ENCODE assay signal across 17 cellular contexts in genomic region chr16:85145734-85146531, GRCh38. TPM values are rescaled to one million over a fixed set of nuclear protein-coding genes. Genes with fewer than 3 reads are reported as not detected.
DNase-seq lines count a peak whose midpoint lies in the region; ATAC-seq, FAIRE-seq and TF ChIP-seq lines count a peak whose summit lies in the region.
"Had no signal": no experiment of that assay in that cellular context is flagged by ENCODE, and none has a peak within 500 bp of the region (broad histone marks: within the 10 kb centered on the region; RNA-seq: fewer than 3 reads in every experiment).

No MANE protein-coding gene starts in this region.

- H2AFZ ChIP-seq in HepG2 (ENCODE audit: low read length), result no peak overlapping the region
- no peak overlapping the region for H2AFZ ChIP-seq in osteoblast (ENCODE audit: low read length)
- H2AFZ ChIP-seq: PC-9 had no signal

- ATAC-seq in HepG2, result no peak
- ATAC-seq in right lobe of liver, result no peak

- peak overlapping the region; percentile 52 for H3K27ac Mint-ChIP-seq in glutamatergic neuron (ENCODE audit: unreplicated experiment)
- H3K27ac Mint-ChIP-seq: HFFc6 had no signal

- no TSS peak for BruUV-seq in HepG2 (replicated peaks; lab: Mats Ljungman, UMichigan)

- H3K4me3 ChIP-seq in HepG2 (replicated peaks in 1 of 3; ENCODE audit: insufficient read depth in 1 of 3, low read depth in 2 of 3, low read length in 3 of 3) (no peak overlapping the region), right lobe of liver (no peak overlapping the region), osteoblast (ENCODE audit: insufficient read depth, low read length) (no peak overlapping the region), ascending aorta (no peak overlapping the region)
- H3K4me3 ChIP-seq: PC-9 had no signal

- TF ChIP-seq EP300 in HepG2 (IDR thresholded peaks at IDR 0.05; ENCODE audit: low read depth in 2 of 2, low read length in 2 of 2), result no peak
- no peak for TF ChIP-seq EP300 in HepG2 (CRISPR knock-in tag; IDR thresholded peaks at IDR 0.05; ENCODE audit: borderline replicate concordance)

- no peak overlapping the region for H3K4me3 Mint-ChIP-seq in glutamatergic neuron (ENCODE audit: unreplicated experiment)
- H3K4me3 Mint-ChIP-seq: HFFc6 had no signal

- H3K79me2 ChIP-seq in HepG2 (ENCODE audit: insufficient read depth, low read length), result no peaks in the 10 kb centered on the region
- no peaks in the 10 kb centered on the region for H3K79me2 ChIP-seq in osteoblast (ENCODE audit: insufficient read depth, low read length)

- peaks cover 3 to 66% of the 10 kb centered on the region in 2 experiments for H3K27me3 ChIP-seq in HepG2 (ENCODE audit: control insufficient read depth in 1 of 2, insufficient read depth in 2 of 2, low read length in 2 of 2)
- H3K27me3 ChIP-seq in right lobe of liver, result no peaks in the 10 kb centered on the region
- H3K27me3 ChIP-seq in osteoblast (ENCODE audit: insufficient read depth, low read length), result no peaks in the 10 kb centered on the region
- no peaks in the 10 kb centered on the region for H3K27me3 ChIP-seq in ascending aorta

- H3K9me3 ChIP-seq in HepG2 (ENCODE audit: low read length) (no peaks in the 10 kb centered on the region), right lobe of liver (no peaks in the 10 kb centered on the region), osteoblast (ENCODE audit: low read depth, low read length) (no peaks in the 10 kb centered on the region), ascending aorta (no peaks in the 10 kb centered on the region)

- peaks cover 90% of the 10 kb centered on the region for H3K4me1 ChIP-seq in HepG2 (ENCODE audit: insufficient read depth, low read length)
- peaks cover 0 to 23% (median 9%) of the 10 kb centered on the region in 4 donors for H3K4me1 ChIP-seq in right lobe of liver
- peaks cover 10% of the 10 kb centered on the region for H3K4me1 ChIP-seq in osteoblast (ENCODE audit: insufficient read depth, low read length)
- H3K4me1 ChIP-seq in ascending aorta, result peaks cover 10 to 31% of the 10 kb centered on the region in 2 donors

- TF ChIP-seq POLR2A in HepG2 (IDR thresholded peaks at IDR 0.05; ENCODE audit: insufficient read depth in 1 of 2, low read depth in 2 of 2, low read length in 2 of 2) (no peak), right lobe of liver (IDR thresholded peaks at IDR 0.05) (no peak)

- H3K9ac ChIP-seq in HepG2 (ENCODE audit: insufficient read depth, low read depth, low read length), result no peak overlapping the region

- H3K9me3 Mint-ChIP-seq in glutamatergic neuron (ENCODE audit: unreplicated experiment), result peaks cover 5% of the 10 kb centered on the region
- H3K9me3 Mint-ChIP-seq: HFFc6 had no signal

- DNase-seq in HepG2 (ENCODE audit: low spot score), result no peak
- DNase-seq in right lobe of liver, result no peak
- no peak for DNase-seq in glutamatergic neuron
- peak; percentile 65 for DNase-seq in osteoblast (ENCODE audit: insufficient read length, low spot score, missing footprints)
- DNase-seq in HEK293T (ENCODE audit: extremely low spot score), result no peak
- no peak for DNase-seq in ascending aorta (ENCODE audit: low spot score in 2 of 2)
- DNase-seq in superior temporal gyrus (ENCODE audit: extremely low spot score), result no peak
- DNase-seq: Calu3, DMS53, HFFc6, MM.1S, NCI-H1092 treated with DMSO at 0.1 percent for 48 hours, NCI-H2081 treated with DMSO at 0.1 percent for 48 hours, NCI-H510A treated with DMSO at 0.1 percent for 48 hours, NCI-H82, PC-9 had no signal

- H3K36me3 ChIP-seq in HepG2 (replicated peaks in 1 of 2; ENCODE audit: control insufficient read depth in 1 of 2, insufficient read depth in 2 of 2, low read length in 2 of 2), result no peaks in the 10 kb centered on the region
- no peaks in the 10 kb centered on the region for H3K36me3 ChIP-seq in right lobe of liver
- H3K36me3 ChIP-seq in osteoblast (ENCODE audit: insufficient read depth, low read length), result no peaks in the 10 kb centered on the region
- no peaks in the 10 kb centered on the region for H3K36me3 ChIP-seq in ascending aorta

- no peak for FAIRE-seq in HepG2 (lab: Jason Lieb, UNC)

- no peak for TF ChIP-seq CTCF in HepG2 (CRISPR knock-in tag; IDR thresholded peaks at IDR 0.05)
- no peak for TF ChIP-seq CTCF in right lobe of liver (IDR thresholded peaks at IDR 0.05)
- no peak for TF ChIP-seq CTCF in glutamatergic neuron (IDR thresholded peaks at IDR 0.05; ENCODE audit: partially characterized antibody, unreplicated experiment)
- TF ChIP-seq CTCF in osteoblast (IDR thresholded peaks at IDR 0.05; ENCODE audit: extremely low read depth, low read depth, low read length), result no peak
- no peak for TF ChIP-seq CTCF in ascending aorta (IDR thresholded peaks at IDR 0.05)

- intact Hi-C loops in HepG2 (cut with micrococcal nuclease; ENCODE audit: unreplicated experiment), result loop anchor here (1.0 kb wide), 1 partner anchor 49 kb away; no protein-coding TSS in a partner anchor
- intact Hi-C loops in right lobe of liver (cut with DNase I), result no loop called here
- intact Hi-C loops in ascending aorta (cut with DNase I), result no loop called here

- no peaks in the 10 kb centered on the region for H3K36me3 Mint-ChIP-seq in glutamatergic neuron (ENCODE audit: unreplicated experiment)

- peaks cover 30% of the 10 kb centered on the region for H3K4me1 Mint-ChIP-seq in glutamatergic neuron (ENCODE audit: low read depth, unreplicated experiment)

- no peak overlapping the region for H3K4me2 ChIP-seq in HepG2 (ENCODE audit: low read depth, low read length)
- no peak overlapping the region for H3K4me2 ChIP-seq in osteoblast (ENCODE audit: insufficient read depth, low read length)
- H3K4me2 ChIP-seq: PC-9 had no signal

- POLR2A ChIA-PET in HepG2 (lab: Yijun Ruan, JAX), result interaction anchor here (1.2 to 11.3 kb wide), 3 partner anchors 10 to 31 kb away, joined by 4 to 293 read pairs (median 5); no protein-coding TSS in a partner anchor
- POLR2A ChIA-PET in HEK293T (lab: Yijun Ruan, JAX), result interaction anchor here (1.4 kb wide), 1 partner anchor 25 kb away, joined by 4 read pairs; no protein-coding TSS in a partner anchor

- no peaks in the 10 kb centered on the region for H4K20me1 ChIP-seq in HepG2 (ENCODE audit: insufficient read depth, low read length)
- no peaks in the 10 kb centered on the region for H4K20me1 ChIP-seq in osteoblast (ENCODE audit: insufficient read depth, low read length)

- H3K27ac ChIP-seq in HepG2 (ENCODE audit: extremely low read length, insufficient read depth, low read length), result no peak overlapping the region
- no peak overlapping the region for H3K27ac ChIP-seq in right lobe of liver
- no peak overlapping the region for H3K27ac ChIP-seq in osteoblast (ENCODE audit: low read depth, low read length)
- H3K27ac ChIP-seq in ascending aorta, result no peak overlapping the region
- H3K27ac ChIP-seq: PC-9 had no signal

- in situ Hi-C loops in HepG2 (cut with HindIII; ENCODE audit: extremely low pct_ligation_motif_present, low pct_unique_long_range_greater_than_20kb), result no loop called here

- no peak for TF ChIP-seq RAD21 in HepG2 (CRISPR knock-in tag; IDR thresholded peaks at IDR 0.05)

- H3K27me3 Mint-ChIP-seq in glutamatergic neuron (ENCODE audit: unreplicated experiment), result peaks cover 19% of the 10 kb centered on the region

- WGBS in HepG2 (ENCODE audit: low lambda C conversion rate), result 53% methylated on average over 19 of the region's 20 CpGs
- 52% methylated on average over 2 of the region's 20 CpGs for whole genome bisulfite sequencing in right lobe of liver (ENCODE audit: insufficient coverage, low coverage, low lambda C conversion rate, missing lambda C conversion rate)

- CTCF ChIA-PET in HepG2 (lab: Yijun Ruan, JAX; ENCODE audit: low intra/inter-chr PET ratio, low total read pairs), result no interaction called here
- CTCF ChIA-PET in HEK293T (lab: Yijun Ruan, JAX), result interaction anchor here (0.6 kb wide), 1 partner anchor 353 kb away, joined by 4 read pairs; no protein-coding TSS in a partner anchor

TF ChIP-seq in HepG2, 621 proteins besides CTCF, POLR2A, EP300 and RAD21 (continues in another document):
- no peak for TF ChIP-seq ZNF496 (CRISPR knock-in tag; IDR thresholded peaks at IDR 0.05; ENCODE audit: insufficient replicate concordance)
- TF ChIP-seq REPIN1 (CRISPR knock-in tag; IDR thresholded peaks at IDR 0.05; ENCODE audit: borderline replicate concordance, low read depth), result no peak
- TF ChIP-seq NFE2L1 (CRISPR knock-in tag; IDR thresholded peaks at IDR 0.05; ENCODE audit: borderline replicate concordance), result no peak

TF ChIP-seq in HEK293T, 16 proteins besides CTCF, POLR2A, EP300 and RAD21 (continues in another document):
- TF ChIP-seq NFRKB (IDR thresholded peaks at IDR 0.05) (no peak), FOXA1 (IDR thresholded peaks at IDR 0.05) (no peak), LEF1 (IDR thresholded peaks at IDR 0.05; ENCODE audit: borderline replicate concordance) (no peak), HDGF (IDR thresholded peaks at IDR 0.05; ENCODE audit: borderline replicate concordance) (no peak)

RNA-seq across cellular contexts. Expression of gene CIBAR2, which starts 33.7 kb away (rescaled TPM):
- not detected in 2 replicates for total RNA-seq in HepG2 (2016; rRNA removed; fragmentation: Illumina TruSeq; extraction: Trizol)
- not detected in 2 replicates for total RNA-seq in HepG2 (2016; cell fraction: cytosol; rRNA removed; fragmentation: Illumina TruSeq; extraction: Trizol; ENCODE audit: low read depth)
- not detected in 2 replicates for total RNA-seq in HepG2 (2016; cell fraction: insoluble cytoplasmic fraction; rRNA removed; fragmentation: Illumina TruSeq; extraction: Trizol)
- not detected in 2 replicates for total RNA-seq in HepG2 (2016; cell fraction: membrane; rRNA removed; fragmentation: Illumina TruSeq; extraction: Trizol)
- total RNA-seq in HepG2 (2016; cell fraction: nucleus; rRNA removed; fragmentation: Illumina TruSeq; extraction: Trizol), result not detected in 2 replicates
- polyA plus RNA-seq in HepG2 (2011; rRNA removed), result not detected in 2 replicates
- polyA plus RNA-seq in HepG2 (2011; cell fraction: cytosol; rRNA removed), result not detected in 2 replicates
- not detected in 2 replicates for polyA plus RNA-seq in HepG2 (2011; cell fraction: nucleus; rRNA removed)
- not detected in 2 replicates for polyA plus RNA-seq in HepG2 (2012)
- polyA plus RNA-seq in HepG2 (2016; cell fraction: cytosol; fragmentation: Illumina TruSeq; extraction: Trizol; ENCODE audit: low read depth), result not detected in 2 replicates
- not detected in 2 replicates for polyA plus RNA-seq in HepG2 (2016; cell fraction: insoluble cytoplasmic fraction; fragmentation: Illumina TruSeq; extraction: Trizol; ENCODE audit: low read depth)
- not detected in 2 replicates for polyA plus RNA-seq in HepG2 (2016; cell fraction: membrane; fragmentation: Illumina TruSeq; extraction: Trizol; ENCODE audit: low read depth)
- not detected in 2 replicates for polyA plus RNA-seq in HepG2 (2016; cell fraction: nucleus; fragmentation: Illumina TruSeq; extraction: Trizol; ENCODE audit: insufficient read depth, low read depth)
- not detected in 2 replicates for polyA minus RNA-seq in HepG2 (2011; rRNA and poly(A)+ RNA removed; ENCODE audit: low replicate concordance)
- not detected in 2 replicates for polyA minus RNA-seq in HepG2 (2011; cell fraction: cytosol; rRNA and poly(A)+ RNA removed)
- polyA minus RNA-seq in HepG2 (2011; cell fraction: nucleus; rRNA and poly(A)+ RNA removed), result not detected in 2 replicates
- not detected for total RNA-seq in right lobe of liver
- not detected for total RNA-seq in glutamatergic neuron (ENCODE audit: unreplicated experiment)
- under 0.01 TPM in 1 of 2 replicates, not detected in the other for total RNA-seq in osteoblast
- not detected for total RNA-seq in ascending aorta
- total RNA-seq: Calu3, H4, HFFc6, PC-9 had no signal
